21 cellular contexts compared by ENCODE assay signal in genomic region chr20:4445331-4445730, GRCh38.
DNase-seq lines count a peak whose midpoint lies in the region; ATAC-seq and TF ChIP-seq lines count a peak whose summit lies in the region.
"Had no signal": no experiment of that assay in that cellular context is flagged by ENCODE, and none has a peak within 500 bp of the region (broad histone marks: within the 10 kb centered on the region; RNA-seq: fewer than 3 reads in every experiment).

No MANE protein-coding gene starts in this region.

- peak overlapping the region; percentile 28; the same call in 1 of the 2 replicates for H2BK120ac ChIP-seq in IMR-90 (ENCODE audit: low read depth, low read length)

- no peak overlapping the region for H4K8ac ChIP-seq in IMR-90 (ENCODE audit: low read depth in 2 of 2, low read length in 2 of 2)

- H2AK5ac ChIP-seq in IMR-90 (ENCODE audit: low read depth, low read length) = peak overlapping the region; percentile 23; the same call in 1 of the 2 replicates

- H3K9me1 ChIP-seq in IMR-90 (ENCODE audit: insufficient read depth, low read length) = no peaks in the 10 kb centered on the region; the same call in 1 of the 2 replicates

- POLR2A ChIA-PET in IMR-90 (lab: Charles Lee; ENCODE audit: unreplicated experiment) = no interaction called here

- no peaks in the 10 kb centered on the region for H4K20me1 ChIP-seq in IMR-90 (ENCODE audit: insufficient read depth, low read length)

- H3K23ac ChIP-seq in IMR-90 (ENCODE audit: low read depth, low read length) = no peak overlapping the region

- H2BK15ac ChIP-seq in IMR-90 (ENCODE audit: low read depth, low read length) = peak overlapping the region; percentile 23; the same call in 1 of the 3 replicates

- no peak overlapping the region for H3K4me2 ChIP-seq in IMR-90 (ENCODE audit: low read depth, low read length)
- H3K4me2 ChIP-seq: GM23338, PC-9 had no signal

- CTCF ChIA-PET in IMR-90 (lab: Yijun Ruan, JAX) = no interaction called here

- TF ChIP-seq RAD21 in IMR-90 (IDR thresholded peaks at IDR 0.05; ENCODE audit: low read length) = no peak

- no peaks in the 10 kb centered on the region for H3K9me3 ChIP-seq in IMR-90 (ENCODE audit: control insufficient read depth, insufficient read depth, low read length)
- no peaks in the 10 kb centered on the region for H3K9me3 ChIP-seq in ascending aorta
- H3K9me3 ChIP-seq in aorta (ENCODE audit: control insufficient read depth, low read length) = no peaks in the 10 kb centered on the region
- H3K9me3 ChIP-seq in effector memory CD4-positive, alpha-beta T cell (ENCODE audit: control insufficient read depth, low read length) = no peaks in the 10 kb centered on the region
- H3K9me3 ChIP-seq: MG63 had no signal

- H4K91ac ChIP-seq in IMR-90 (ENCODE audit: insufficient read depth, low read depth, low read length) = 0 out of 2 replicates have a peak overlapping the region, but pooled peaks have one; percentile 10

- intact Hi-C loops in IMR-90 (cut with micrococcal nuclease) = no loop called here
- intact Hi-C loops in ascending aorta (cut with DNase I) = no loop called here
- intact Hi-C loops in aorta (cut with DNase I) = loop anchor here in 1 of 2 donors (10.0 kb wide), 1 partner anchor 69 kb away; no protein-coding TSS in a partner anchor

- H3K4me3 ChIP-seq in IMR-90 (ENCODE audit: insufficient read depth, low read depth, low read length) = no peak overlapping the region
- H3K4me3 ChIP-seq in ascending aorta = no peak overlapping the region
- no peak overlapping the region for H3K4me3 ChIP-seq in aorta (ENCODE audit: low read length in 2 of 2)
- no peak overlapping the region for H3K4me3 ChIP-seq in effector memory CD4-positive, alpha-beta T cell (ENCODE audit: insufficient read depth, low read depth, low read length, poor library complexity, severe bottlenecking)
- H3K4me3 ChIP-seq: GM23338, MG63, PC-9 had no signal

- no peak overlapping the region for H3K18ac ChIP-seq in IMR-90 (ENCODE audit: low read depth, low read length)

- dilution Hi-C loops in IMR-90 (cut with HindIII; ENCODE audit: low sequenced_read_pairs, unreplicated experiment) = no loop called here

- no peak for ATAC-seq in IMR-90 (ENCODE audit: low read depth)
- ATAC-seq in aorta (ENCODE audit: low FRiP score) = no peak
- ATAC-seq in HG02870 (IDR thresholded peaks at IDR 0.05; ENCODE audit: unreplicated experiment) = no peak
- ATAC-seq: GM23338 had no signal

- BruUV-seq in IMR-90 (replicated peaks; lab: Mats Ljungman, UMichigan) = no TSS peak

- no peak overlapping the region for H2BK20ac ChIP-seq in IMR-90 (ENCODE audit: low read depth, low read length)

- no peak overlapping the region for H3K4ac ChIP-seq in IMR-90 (ENCODE audit: low read depth, low read length)

- peak overlapping the region; percentile 56 for H2AFZ ChIP-seq in IMR-90 (replicated peaks; ENCODE audit: low read length, poor library complexity)
- H2AFZ ChIP-seq: GM23338, PC-9 had no signal

- no peaks in the 10 kb centered on the region for H3K79me1 ChIP-seq in IMR-90 (ENCODE audit: low read depth in 1 of 2, low read length in 2 of 2)

- no peaks in the 10 kb centered on the region for H3K36me3 ChIP-seq in IMR-90 (ENCODE audit: control insufficient read depth, insufficient read depth, low read length)
- H3K36me3 ChIP-seq in ascending aorta = no peaks in the 10 kb centered on the region
- no peaks in the 10 kb centered on the region for H3K36me3 ChIP-seq in aorta (ENCODE audit: control insufficient read depth in 1 of 2, insufficient read depth in 2 of 2, low read length in 1 of 2)
- H3K36me3 ChIP-seq in effector memory CD4-positive, alpha-beta T cell (ENCODE audit: control insufficient read depth, insufficient read depth, low read length) = no peaks in the 10 kb centered on the region
- H3K36me3 ChIP-seq: MG63 had no signal

- H2AK9ac ChIP-seq in IMR-90 (replicated peaks; ENCODE audit: low read depth, low read length, poor library complexity) = no peak overlapping the region

- no peak overlapping the region for H3K56ac ChIP-seq in IMR-90 (ENCODE audit: extremely low read depth, insufficient read depth, low read length)

- H3K27me3 ChIP-seq in IMR-90 (ENCODE audit: control insufficient read depth, insufficient read depth, low read length) (no peaks in the 10 kb centered on the region), ascending aorta (no peaks in the 10 kb centered on the region), aorta (ENCODE audit: control insufficient read depth in 1 of 2, insufficient read depth in 2 of 2, low read length in 1 of 2) (no peaks in the 10 kb centered on the region)
- no peaks in the 10 kb centered on the region for H3K27me3 ChIP-seq in effector memory CD4-positive, alpha-beta T cell (replicated peaks; ENCODE audit: control insufficient read depth, insufficient read depth, low read length, poor library complexity, severe bottlenecking)
- H3K27me3 ChIP-seq: MG63 had no signal

- DNase-seq in IMR-90 = no peak
- DNase-seq in ascending aorta (ENCODE audit: low spot score in 2 of 2) = no peak
- DNase-seq in myocyte (ENCODE audit: low read depth) = peak; percentile 85
- DNase-seq in aorta = no peak
- no peak for DNase-seq in effector memory CD4-positive, alpha-beta T cell
- DNase-seq in NCI-H1105 treated with DMSO at 0.1 percent for 48 hours (lab: John Stamatoyannopoulos, UW) = no peak
- DNase-seq: C1 segment of cervical spinal cord; CD4-positive, alpha-beta memory T cell; COR-L47; DMS53; H9; KBM-7; MG63; NCI-H2029; NCI-H446; NCI-H526; PC-9; RPMI8226; SHP77 had no signal

- no peak overlapping the region for H2BK5ac ChIP-seq in IMR-90 (ENCODE audit: low read depth, low read length, poor library complexity, severe bottlenecking)

- WGBS in IMR-90 (ENCODE audit: extremely low coverage in 2 of 2, insufficient read length in 1 of 2), 2 experiments = no CpG with 5 or more reads among the region's 2 CpGs
- WGBS in aorta, 2 donors = 15 to 20% methylated on average over 2 of the region's 2 CpGs

- H3K14ac ChIP-seq in IMR-90 (replicated peaks; ENCODE audit: low read depth, low read length) = peak overlapping the region; percentile 48; the same call in 1 of the 2 replicates

- in situ Hi-C loops in IMR-90 (cut with MboI; ENCODE audit: low sequenced_read_pairs) = no loop called here

- no peak overlapping the region for H3K9ac ChIP-seq in IMR-90 (ENCODE audit: low read depth, low read length)

- H3K4me1 ChIP-seq in IMR-90 (ENCODE audit: control insufficient read depth, insufficient read depth, low read length) = peaks cover 8% of the 10 kb centered on the region
- peaks cover 9 to 36% of the 10 kb centered on the region in 2 donors for H3K4me1 ChIP-seq in ascending aorta
- peaks cover 6 to 7% of the 10 kb centered on the region in 2 donors for H3K4me1 ChIP-seq in aorta (ENCODE audit: control insufficient read depth in 1 of 2, insufficient read depth in 2 of 2, low read length in 2 of 2)
- no peaks in the 10 kb centered on the region for H3K4me1 ChIP-seq in effector memory CD4-positive, alpha-beta T cell (ENCODE audit: control insufficient read depth, insufficient read depth, low read length, poor library complexity, severe bottlenecking)

- H3K27ac ChIP-seq in IMR-90 (ENCODE audit: insufficient read depth, low read length) = no peak overlapping the region
- H3K27ac ChIP-seq in ascending aorta = peak overlapping the region; percentile 58 to 65
- H3K27ac ChIP-seq in aorta (ENCODE audit: low read depth in 1 of 2, low read length in 2 of 2) = peak overlapping the region; percentile 18 to 65
- no peak overlapping the region for H3K27ac ChIP-seq in effector memory CD4-positive, alpha-beta T cell (ENCODE audit: insufficient read depth, low read length, poor library complexity, severe bottlenecking)
- H3K27ac ChIP-seq: PC-9 had no signal

- TF ChIP-seq CTCF in IMR-90 (conservative IDR thresholded peaks at IDR 0.05; ENCODE audit: low read depth, low read length) (no peak), ascending aorta (IDR thresholded peaks at IDR 0.05) (no peak)

- no peak overlapping the region for H4K5ac ChIP-seq in IMR-90 (ENCODE audit: low read depth, low read length)

- TF ChIP-seq POLR2A in IMR-90 (IDR thresholded peaks at IDR 0.05; ENCODE audit: low read depth, low read length) = no peak

TF ChIP-seq in IMR-90, 13 proteins besides CTCF, POLR2A, EP300 and RAD21:
- TF ChIP-seq FOS (IDR thresholded peaks at IDR 0.05; ENCODE audit: low read depth, low read length) = no peak
- no peak for TF ChIP-seq ELK1 (IDR thresholded peaks at IDR 0.05; ENCODE audit: borderline replicate concordance, low read depth, low read length)
- no peak for TF ChIP-seq USF2 (IDR thresholded peaks at IDR 0.05; ENCODE audit: low read depth, low read length)
- TF ChIP-seq BHLHE40 (IDR thresholded peaks at IDR 0.05; ENCODE audit: low read depth, low read length) = no peak
- no peak for TF ChIP-seq RCOR1 (IDR thresholded peaks at IDR 0.05; ENCODE audit: insufficient replicate concordance, low read length)
- no peak for TF ChIP-seq NFE2L2 (IDR thresholded peaks at IDR 0.05; ENCODE audit: low read depth, low read length)
- TF ChIP-seq MXI1 (IDR thresholded peaks at IDR 0.05; ENCODE audit: borderline replicate concordance, low read depth, low read length) = no peak
- no peak for TF ChIP-seq CHD1 (IDR thresholded peaks at IDR 0.05; ENCODE audit: low read depth, low read length)
- no peak for TF ChIP-seq CEBPB (IDR thresholded peaks at IDR 0.05; ENCODE audit: low read depth, low read length)
- TF ChIP-seq MAFK (IDR thresholded peaks at IDR 0.05; ENCODE audit: low read depth, low read length) = no peak
- TF ChIP-seq MAZ (IDR thresholded peaks at IDR 0.05; ENCODE audit: borderline replicate concordance, low read depth, low read length) = no peak
- TF ChIP-seq SMC3 (IDR thresholded peaks at IDR 0.05; ENCODE audit: low read depth, low read length) = no peak
- no peak for TF ChIP-seq RFX5 (IDR thresholded peaks at IDR 0.05; ENCODE audit: low read depth, low read length)

Comparison
In these comparisons a context has a peak if more than half of its experiments do, and no peak if none do; other contexts are left out.
1. H3K27ac ChIP-seq: peak in ascending aorta (2 of 2) and aorta (2 of 2); none in IMR-90 (single experiment) and effector memory CD4-positive, alpha-beta T cell (single experiment).